Comparison of ENCODE assay signal across 1 cellular context in the genomic region with DNA sequence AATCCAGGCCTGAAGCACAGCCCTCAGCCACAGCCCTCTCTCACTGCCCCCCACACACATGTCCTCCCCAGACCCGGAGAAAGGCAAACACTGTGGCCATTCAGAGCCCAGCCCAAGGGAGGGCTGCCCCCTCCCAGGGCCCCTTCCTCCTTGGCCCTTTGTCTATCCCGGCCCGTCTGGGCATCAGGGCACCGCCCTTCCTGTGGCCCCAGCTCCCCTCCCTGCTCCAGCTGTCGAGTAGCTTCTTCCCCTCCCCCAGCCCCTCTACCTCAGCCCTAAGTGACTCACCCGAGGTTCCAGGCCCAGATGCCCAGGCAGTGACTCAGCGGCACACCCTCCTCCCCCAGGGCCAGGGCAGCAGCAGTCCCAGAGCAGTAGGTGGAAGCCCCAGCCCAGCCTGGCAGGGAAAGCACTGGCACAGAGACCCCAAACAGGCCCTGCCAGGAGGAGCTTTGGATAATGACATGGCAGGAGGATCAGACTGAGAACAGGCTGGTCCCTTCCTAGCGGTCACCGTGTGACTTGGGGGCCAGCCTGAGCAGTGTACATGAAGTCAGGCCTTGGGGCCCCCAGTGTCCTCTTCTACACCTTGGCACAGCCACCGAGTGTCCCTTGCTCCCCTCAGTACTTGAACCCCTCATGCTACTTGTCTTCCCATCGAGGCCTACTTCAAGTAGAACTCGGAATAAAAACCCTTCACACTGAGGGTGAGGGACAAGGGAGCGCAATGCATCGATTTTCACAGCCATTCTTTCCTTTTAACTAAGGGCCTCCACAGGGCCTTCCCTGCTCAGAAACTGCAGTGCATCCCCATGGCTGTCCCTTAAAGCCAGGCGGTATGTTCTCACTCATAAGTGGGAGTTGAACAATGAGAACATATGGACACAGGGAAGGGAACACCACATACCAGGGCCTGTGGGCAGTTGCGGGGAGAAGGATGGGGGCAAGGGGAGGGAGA.
TF ChIP-seq lines count a peak whose summit lies in the region.

No MANE protein-coding gene starts in this region.

TF ChIP-seq in HepG2, 621 proteins besides CTCF, POLR2A, EP300 and RAD21 (continued from another document and continues in another):
- TF ChIP-seq, protein P1, sequence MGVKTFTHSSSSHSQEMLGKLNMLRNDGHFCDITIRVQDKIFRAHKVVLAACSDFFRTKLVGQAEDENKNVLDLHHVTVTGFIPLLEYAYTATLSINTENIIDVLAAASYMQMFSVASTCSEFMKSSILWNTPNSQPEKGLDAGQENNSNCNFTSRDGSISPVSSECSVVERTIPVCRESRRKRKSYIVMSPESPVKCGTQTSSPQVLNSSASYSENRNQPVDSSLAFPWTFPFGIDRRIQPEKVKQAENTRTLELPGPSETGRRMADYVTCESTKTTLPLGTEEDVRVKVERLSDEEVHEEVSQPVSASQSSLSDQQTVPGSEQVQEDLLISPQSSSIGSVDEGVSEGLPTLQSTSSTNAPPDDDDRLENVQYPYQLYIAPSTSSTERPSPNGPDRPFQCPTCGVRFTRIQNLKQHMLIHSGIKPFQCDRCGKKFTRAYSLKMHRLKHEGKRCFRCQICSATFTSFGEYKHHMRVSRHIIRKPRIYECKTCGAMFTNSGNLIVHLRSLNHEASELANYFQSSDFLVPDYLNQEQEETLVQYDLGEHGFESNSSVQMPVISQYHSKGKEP (CRISPR knock-in tag; IDR thresholded peaks at IDR 0.05), result no peak
- TF ChIP-seq ZNF737 (CRISPR knock-in tag; IDR thresholded peaks at IDR 0.05; ENCODE audit: borderline replicate concordance) (no peak), ZSCAN20 (CRISPR knock-in tag; IDR thresholded peaks at IDR 0.05; ENCODE audit: borderline replicate concordance) (no peak), MAFF (IDR thresholded peaks at IDR 0.05; ENCODE audit: low read depth, low read length) (no peak), ONECUT2 (CRISPR knock-in tag; IDR thresholded peaks at IDR 0.05) (no peak), SSRP1 (CRISPR knock-in tag; IDR thresholded peaks at IDR 0.05) (no peak), ZNF280D (CRISPR knock-in tag; IDR thresholded peaks at IDR 0.05) (no peak), ZNF605 (CRISPR knock-in tag; IDR thresholded peaks at IDR 0.05) (no peak), CENPX (CRISPR knock-in tag; IDR thresholded peaks at IDR 0.05) (no peak), ZNF572 (CRISPR knock-in tag; IDR thresholded peaks at IDR 0.05) (no peak), REXO4 (CRISPR knock-in tag; IDR thresholded peaks at IDR 0.05; ENCODE audit: borderline replicate concordance) (no peak), ZFP82 (CRISPR knock-in tag; IDR thresholded peaks at IDR 0.05; ENCODE audit: borderline replicate concordance) (no peak), TBX3 (IDR thresholded peaks at IDR 0.05; ENCODE audit: borderline replicate concordance) (no peak; the same call in 1 of the 2 replicates), FOXP1 (IDR thresholded peaks at IDR 0.05) (no peak), FOXP1 (CRISPR knock-in tag; IDR thresholded peaks at IDR 0.05) (0 out of 2 replicates have a peak, but pooled peaks have one; percentile 27), ZNF569 (CRISPR knock-in tag; IDR thresholded peaks at IDR 0.05; ENCODE audit: borderline replicate concordance) (no peak), KMT2B (CRISPR knock-in tag; IDR thresholded peaks at IDR 0.05) (no peak), GPN1 (CRISPR knock-in tag; IDR thresholded peaks at IDR 0.05; ENCODE audit: borderline replicate concordance) (no peak), ELF4 (CRISPR knock-in tag; IDR thresholded peaks at IDR 0.05; ENCODE audit: borderline replicate concordance) (no peak), KDM5B (CRISPR knock-in tag; IDR thresholded peaks at IDR 0.05; ENCODE audit: borderline replicate concordance) (no peak), RFXANK (CRISPR knock-in tag; IDR thresholded peaks at IDR 0.05) (no peak), SMARCC2 (IDR thresholded peaks at IDR 0.05) (no peak), ZBTB46 (CRISPR knock-in tag; IDR thresholded peaks at IDR 0.05; ENCODE audit: borderline replicate concordance) (0 out of 2 replicates have a peak, but pooled peaks have one; percentile 78), AKAP8 (CRISPR knock-in tag; IDR thresholded peaks at IDR 0.05) (no peak), SP5 (CRISPR knock-in tag; IDR thresholded peaks at IDR 0.05; ENCODE audit: borderline replicate concordance, low read depth) (peak; percentile 65; the same call in 1 of the 2 replicates), ZNF878 (CRISPR knock-in tag; IDR thresholded peaks at IDR 0.05) (no peak), ZFX (CRISPR knock-in tag; IDR thresholded peaks at IDR 0.05; ENCODE audit: low read depth) (peak; percentile 63), SP140L (CRISPR knock-in tag; IDR thresholded peaks at IDR 0.05; ENCODE audit: borderline replicate concordance) (no peak), ZNF235 (CRISPR knock-in tag; IDR thresholded peaks at IDR 0.05; ENCODE audit: borderline replicate concordance) (no peak), ZMYM4 (CRISPR knock-in tag; IDR thresholded peaks at IDR 0.05) (no peak), JUNB (CRISPR knock-in tag; IDR thresholded peaks at IDR 0.05; ENCODE audit: borderline replicate concordance) (peak; percentile 95), KAT2B (IDR thresholded peaks at IDR 0.05; ENCODE audit: borderline replicate concordance, low read depth, low read length) (no peak), ZSCAN29 (CRISPR knock-in tag; conservative IDR thresholded peaks at IDR 0.05) (no peak), HDAC6 (IDR thresholded peaks at IDR 0.05; ENCODE audit: low read depth, low read length) (no peak), HNF1B (CRISPR knock-in tag; IDR thresholded peaks at IDR 0.05) (0 out of 2 replicates have a peak, but pooled peaks have one; percentile 45), ZNF562 (CRISPR knock-in tag; IDR thresholded peaks at IDR 0.05; ENCODE audit: borderline replicate concordance) (no peak), STAG1 (CRISPR knock-in tag; IDR thresholded peaks at IDR 0.05) (no peak; the same call in 1 of the 2 replicates), ZNF879 (CRISPR knock-in tag; IDR thresholded peaks at IDR 0.05) (no peak), ASH2L (IDR thresholded peaks at IDR 0.05; ENCODE audit: insufficient read length, low read depth, low read length) (no peak), NR0B2 (CRISPR knock-in tag; IDR thresholded peaks at IDR 0.05) (no peak), HES4 (CRISPR knock-in tag; IDR thresholded peaks at IDR 0.05; ENCODE audit: borderline replicate concordance) (no peak), YY1 (IDR thresholded peaks at IDR 0.05; ENCODE audit: insufficient read depth, insufficient replicate concordance, low read depth, low read length) (peak; percentile 12), ZFP37 (CRISPR knock-in tag; IDR thresholded peaks at IDR 0.05; ENCODE audit: borderline replicate concordance) (no peak), ZNF766 (CRISPR knock-in tag; IDR thresholded peaks at IDR 0.05; ENCODE audit: borderline replicate concordance) (no peak), ZNF564 (CRISPR knock-in tag; IDR thresholded peaks at IDR 0.05) (no peak), GABPA (IDR thresholded peaks at IDR 0.05; ENCODE audit: low read depth, low read length) (no peak), GABPA (CRISPR knock-in tag; IDR thresholded peaks at IDR 0.05; ENCODE audit: low read depth) (peak; percentile 59; the same call in 1 of the 2 replicates)
- TF ChIP-seq, protein P2, sequence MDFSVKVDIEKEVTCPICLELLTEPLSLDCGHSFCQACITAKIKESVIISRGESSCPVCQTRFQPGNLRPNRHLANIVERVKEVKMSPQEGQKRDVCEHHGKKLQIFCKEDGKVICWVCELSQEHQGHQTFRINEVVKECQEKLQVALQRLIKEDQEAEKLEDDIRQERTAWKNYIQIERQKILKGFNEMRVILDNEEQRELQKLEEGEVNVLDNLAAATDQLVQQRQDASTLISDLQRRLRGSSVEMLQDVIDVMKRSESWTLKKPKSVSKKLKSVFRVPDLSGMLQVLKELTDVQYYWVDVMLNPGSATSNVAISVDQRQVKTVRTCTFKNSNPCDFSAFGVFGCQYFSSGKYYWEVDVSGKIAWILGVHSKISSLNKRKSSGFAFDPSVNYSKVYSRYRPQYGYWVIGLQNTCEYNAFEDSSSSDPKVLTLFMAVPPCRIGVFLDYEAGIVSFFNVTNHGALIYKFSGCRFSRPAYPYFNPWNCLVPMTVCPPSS (IDR thresholded peaks at IDR 0.05), result no peak
- TF ChIP-seq, protein P3, sequence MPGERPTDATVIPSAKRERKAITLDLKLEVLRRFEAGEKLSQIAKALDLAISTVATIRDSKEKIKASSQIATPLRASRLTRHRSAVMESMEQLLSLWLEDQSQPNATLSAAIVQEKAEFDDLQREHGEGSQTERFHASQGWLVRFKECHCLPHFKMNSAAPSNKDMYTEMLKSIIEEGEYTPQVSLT (CRISPR knock-in tag; IDR thresholded peaks at IDR 0.05; ENCODE audit: borderline replicate concordance, low read depth), result no peak
- TF ChIP-seq, protein P4, sequence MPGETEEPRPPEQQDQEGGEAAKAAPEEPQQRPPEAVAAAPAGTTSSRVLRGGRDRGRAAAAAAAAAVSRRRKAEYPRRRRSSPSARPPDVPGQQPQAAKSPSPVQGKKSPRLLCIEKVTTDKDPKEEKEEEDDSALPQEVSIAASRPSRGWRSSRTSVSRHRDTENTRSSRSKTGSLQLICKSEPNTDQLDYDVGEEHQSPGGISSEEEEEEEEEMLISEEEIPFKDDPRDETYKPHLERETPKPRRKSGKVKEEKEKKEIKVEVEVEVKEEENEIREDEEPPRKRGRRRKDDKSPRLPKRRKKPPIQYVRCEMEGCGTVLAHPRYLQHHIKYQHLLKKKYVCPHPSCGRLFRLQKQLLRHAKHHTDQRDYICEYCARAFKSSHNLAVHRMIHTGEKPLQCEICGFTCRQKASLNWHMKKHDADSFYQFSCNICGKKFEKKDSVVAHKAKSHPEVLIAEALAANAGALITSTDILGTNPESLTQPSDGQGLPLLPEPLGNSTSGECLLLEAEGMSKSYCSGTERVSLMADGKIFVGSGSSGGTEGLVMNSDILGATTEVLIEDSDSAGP (CRISPR knock-in tag; IDR thresholded peaks at IDR 0.05; ENCODE audit: borderline replicate concordance), result peak; percentile 56; the same call in 1 of the 2 replicates
- TF ChIP-seq, protein P5, sequence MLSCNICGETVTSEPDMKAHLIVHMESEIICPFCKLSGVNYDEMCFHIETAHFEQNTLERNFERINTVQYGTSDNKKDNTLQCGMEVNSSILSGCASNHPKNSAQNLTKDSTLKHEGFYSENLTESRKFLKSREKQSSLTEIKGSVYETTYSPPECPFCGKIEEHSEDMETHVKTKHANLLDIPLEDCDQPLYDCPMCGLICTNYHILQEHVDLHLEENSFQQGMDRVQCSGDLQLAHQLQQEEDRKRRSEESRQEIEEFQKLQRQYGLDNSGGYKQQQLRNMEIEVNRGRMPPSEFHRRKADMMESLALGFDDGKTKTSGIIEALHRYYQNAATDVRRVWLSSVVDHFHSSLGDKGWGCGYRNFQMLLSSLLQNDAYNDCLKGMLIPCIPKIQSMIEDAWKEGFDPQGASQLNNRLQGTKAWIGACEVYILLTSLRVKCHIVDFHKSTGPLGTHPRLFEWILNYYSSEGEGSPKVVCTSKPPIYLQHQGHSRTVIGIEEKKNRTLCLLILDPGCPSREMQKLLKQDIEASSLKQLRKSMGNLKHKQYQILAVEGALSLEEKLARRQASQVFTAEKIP (CRISPR knock-in tag; IDR thresholded peaks at IDR 0.05; ENCODE audit: borderline replicate concordance), result no peak
